In the genomic region with DNA sequence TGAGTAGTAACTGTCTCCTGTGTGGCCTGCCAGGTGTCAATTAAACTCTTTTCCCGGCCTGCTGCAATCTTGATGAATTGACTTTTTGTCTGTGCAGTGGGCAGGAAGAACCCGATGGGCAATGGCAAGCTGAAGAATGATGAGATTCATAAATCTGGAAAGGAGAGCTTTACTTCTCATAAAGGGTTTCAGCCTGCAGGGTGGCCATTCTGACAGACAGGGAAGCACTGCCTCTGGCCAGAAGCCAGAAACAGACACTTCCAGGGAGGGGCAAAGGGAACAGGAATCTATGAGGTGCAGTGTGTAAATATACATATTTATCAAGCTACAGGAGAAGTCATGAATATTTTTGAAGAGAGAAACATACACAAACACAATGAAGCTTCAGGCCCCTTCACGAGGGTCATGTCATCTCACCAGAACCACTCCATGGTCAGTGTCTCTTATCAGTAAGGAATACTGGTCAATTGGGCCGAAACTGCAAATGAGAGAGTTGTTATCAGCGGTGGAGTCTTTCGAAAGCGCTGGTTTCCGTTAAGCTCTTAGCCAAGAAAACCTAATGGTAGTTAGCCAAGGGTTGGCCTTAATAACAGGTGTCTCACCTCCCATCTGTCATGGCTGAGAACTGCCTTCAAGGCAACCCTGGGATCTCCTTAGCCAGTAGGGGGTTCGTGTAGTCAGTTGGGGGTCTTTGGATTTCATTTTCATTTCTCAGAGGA, we compare ENCODE assay signal across 8 cellular contexts. TPM values are rescaled to one million over a fixed set of nuclear protein-coding genes. Genes with fewer than 3 reads are reported as not detected.
DNase-seq lines count a peak whose midpoint lies in the region; ATAC-seq and TF ChIP-seq lines count a peak whose summit lies in the region.

No MANE protein-coding gene starts in this region.

- H3K27me3 ChIP-seq in Panc1 (ENCODE audit: control insufficient read depth, insufficient read depth, low read length) (no peaks in the 10 kb centered on the region), neural progenitor cell (no peaks in the 10 kb centered on the region)

- peaks cover 12% of the 10 kb centered on the region for H3F3A ChIP-seq in neural progenitor cell (ENCODE audit: low read depth)

- in situ Hi-C loops in Panc1 (cut with HindIII; ENCODE audit: low pct_unique_long_range_greater_than_20kb, low sequenced_read_pairs) = no loop called here

- H3K9me3 ChIP-seq in Panc1 (ENCODE audit: control insufficient read depth, insufficient read depth, low read depth, low read length) = no peaks in the 10 kb centered on the region
- H3K9me3 ChIP-seq in neural progenitor cell (ENCODE audit: low read depth) = no peaks in the 10 kb centered on the region

- intact Hi-C loops in Panc1 (cut with micrococcal nuclease; ENCODE audit: unreplicated experiment) = no loop called here

- H3K79me2 ChIP-seq in neural progenitor cell (ENCODE audit: low read depth) = peaks cover 17% of the 10 kb centered on the region

- peak overlapping the region; percentile 74 for H3K27ac Mint-ChIP-seq in endothelial cell (ENCODE audit: unreplicated experiment)
- no peak overlapping the region for H3K27ac Mint-ChIP-seq in neural progenitor cell

- TF ChIP-seq CTCF in GM10266 (IDR thresholded peaks at IDR 0.05; ENCODE audit: control insufficient read depth, insufficient read depth, low read depth, missing control alignments) (no peak), Panc1 (IDR thresholded peaks at IDR 0.05) (no peak), endothelial cell (IDR thresholded peaks at IDR 0.05; ENCODE audit: unreplicated experiment) (no peak), neural progenitor cell (IDR thresholded peaks at IDR 0.05) (no peak)

- H3K27ac ChIP-seq in Panc1 (ENCODE audit: low read length) = peak overlapping the region; percentile 99
- H3K27ac ChIP-seq in neural progenitor cell = no peak overlapping the region

- H3K36me3 ChIP-seq in Panc1 (ENCODE audit: control insufficient read depth, insufficient read depth, low read length) (peaks cover 4% of the 10 kb centered on the region; the same call in 1 of the 2 replicates), neural progenitor cell (no peaks in the 10 kb centered on the region)

- H3K9me3 Mint-ChIP-seq in endothelial cell (ENCODE audit: unreplicated experiment) (no peaks in the 10 kb centered on the region), neural progenitor cell (peaks cover 8% of the 10 kb centered on the region)

- CTCF ChIA-PET in Panc1 (lab: Charles Lee) = no interaction called here

- POLR2A ChIA-PET in Panc1 (lab: Charles Lee) = interaction anchor here (0.6 kb wide), 1 partner anchor 13 kb away, joined by 7 read pairs; no protein-coding TSS in a partner anchor

- H3K4me3 Mint-ChIP-seq in endothelial cell (ENCODE audit: unreplicated experiment) (peak overlapping the region; percentile 92), neural progenitor cell (peak overlapping the region; percentile 98)

- BruUV-seq in Panc1 (replicated peaks; lab: Mats Ljungman, UMichigan) = no TSS peak

- H3K4me2 ChIP-seq in neural progenitor cell = peak overlapping the region; percentile 79

- DNase-seq in GM10266 (ENCODE audit: extremely low spot score) (peak; percentile 30), Panc1 (ENCODE audit: low read depth, low spot score) (no peak), endothelial cell (ENCODE audit: low spot score) (no peak), neural progenitor cell (ENCODE audit: low spot score) (no peak), dermis blood vessel endothelial cell (no peak), NCI-H1048 (lab: John Stamatoyannopoulos, UW) (no peak)

- ATAC-seq in Panc1 (no peak), esophagus mucosa (no peak), HG02763 (IDR thresholded peaks at IDR 0.05; ENCODE audit: unreplicated experiment) (no peak)

- peak overlapping the region; percentile 83 to 85 for H3K4me3 ChIP-seq in Panc1 (ENCODE audit: low read depth in 2 of 2, low read length in 2 of 2)
- peak overlapping the region; percentile 94 for H3K4me3 ChIP-seq in neural progenitor cell

- H3K27me3 Mint-ChIP-seq in endothelial cell (ENCODE audit: unreplicated experiment) (peaks cover 10% of the 10 kb centered on the region), neural progenitor cell (ENCODE audit: insufficient read depth, low read depth) (peaks cover 6% of the 10 kb centered on the region)

- H4K20me1 ChIP-seq in neural progenitor cell (ENCODE audit: low read depth) = peaks cover 18% of the 10 kb centered on the region

- H3K4me1 Mint-ChIP-seq in endothelial cell (ENCODE audit: unreplicated experiment) = peaks cover 18% of the 10 kb centered on the region
- H3K4me1 Mint-ChIP-seq in neural progenitor cell = peaks cover 17% of the 10 kb centered on the region

- H3K36me3 Mint-ChIP-seq in endothelial cell (ENCODE audit: low read depth, unreplicated experiment) (peaks cover 20% of the 10 kb centered on the region), neural progenitor cell (peaks cover 12% of the 10 kb centered on the region)

- peaks cover 15% of the 10 kb centered on the region for H3K4me1 ChIP-seq in Panc1 (ENCODE audit: control insufficient read depth, insufficient read depth, low read length)
- peaks cover 10% of the 10 kb centered on the region for H3K4me1 ChIP-seq in neural progenitor cell

- no peak overlapping the region for H2AFZ ChIP-seq in neural progenitor cell (replicated peaks)

- no peak overlapping the region for H3K9ac ChIP-seq in neural progenitor cell

RNA-seq across cellular contexts. Expression of a gene that starts 1.3 kb away (rescaled TPM):
- total RNA-seq in Panc1 (2021; ENCODE audit: unreplicated experiment) (60.9 TPM), endothelial cell (ENCODE audit: unreplicated experiment) (88.7 TPM), neural progenitor cell (ENCODE audit: low replicate concordance) (154 and 166 TPM in 2 replicates), dermis blood vessel endothelial cell (85.5 and 105 TPM in 2 replicates), esophagus mucosa (38.3 TPM)
- polyA plus RNA-seq in Panc1 (2012; ENCODE audit: insufficient read length) = 89.6 TPM

RNA-seq across cellular contexts. Expression of a gene that starts 6.7 kb away (rescaled TPM):
- total RNA-seq in Panc1 (2021; ENCODE audit: unreplicated experiment) = 174 TPM
- 161 TPM for polyA plus RNA-seq in Panc1 (2012; ENCODE audit: insufficient read length)
- 75.7 TPM for total RNA-seq in endothelial cell (ENCODE audit: unreplicated experiment)
- total RNA-seq in neural progenitor cell (ENCODE audit: low replicate concordance) = 75.1 and 87.9 TPM in 2 replicates
- 59.8 and 75.4 TPM in 2 replicates for total RNA-seq in dermis blood vessel endothelial cell
- 43.5 TPM for total RNA-seq in esophagus mucosa

RNA-seq across cellular contexts. Expression of a gene that starts 38.8 kb away (rescaled TPM):
- total RNA-seq in Panc1 (2021; ENCODE audit: unreplicated experiment) (53.9 TPM), endothelial cell (ENCODE audit: unreplicated experiment) (15.7 TPM), neural progenitor cell (ENCODE audit: low replicate concordance) (26.8 and 34.2 TPM in 2 replicates), dermis blood vessel endothelial cell (35.1 and 44.0 TPM in 2 replicates), esophagus mucosa (20.7 TPM)
- polyA plus RNA-seq in Panc1 (2012; ENCODE audit: insufficient read length) = 76.1 TPM

RNA-seq across cellular contexts. Expression of a gene that starts 39.1 kb away (rescaled TPM):
- total RNA-seq in Panc1 (2021; ENCODE audit: unreplicated experiment) = 25.6 TPM
- 34.0 TPM for polyA plus RNA-seq in Panc1 (2012; ENCODE audit: insufficient read length)
- 22.0 TPM for total RNA-seq in endothelial cell (ENCODE audit: unreplicated experiment)
- 22.3 and 41.8 TPM in 2 replicates for total RNA-seq in neural progenitor cell (ENCODE audit: low replicate concordance)
- 13.1 and 22.0 TPM in 2 replicates for total RNA-seq in dermis blood vessel endothelial cell
- 9.8 TPM for total RNA-seq in esophagus mucosa
